12 cellular contexts compared by ENCODE assay signal in the genomic region with DNA sequence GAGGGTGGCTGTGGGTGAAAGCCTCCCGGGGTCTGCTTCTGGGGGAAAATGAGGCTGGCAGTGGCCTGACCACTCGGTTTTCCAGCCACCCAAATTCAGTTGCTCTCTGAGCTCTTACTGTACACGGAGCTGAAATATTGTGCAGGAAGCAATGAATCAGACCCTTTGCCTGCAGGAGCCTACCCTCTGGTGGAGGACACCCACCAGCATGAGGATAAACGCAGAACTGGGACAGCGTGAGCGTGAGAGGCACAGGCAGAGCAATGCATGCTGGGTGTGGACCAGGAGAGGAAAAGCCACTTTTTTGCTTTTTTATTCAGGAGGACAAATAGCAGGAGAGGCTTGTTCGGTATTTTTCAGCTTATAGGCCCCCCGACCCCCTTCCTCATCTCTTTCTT.
DNase-seq lines count a peak whose midpoint lies in the region; ATAC-seq and TF ChIP-seq lines count a peak whose summit lies in the region.
"Had no signal": no experiment of that assay in that cellular context is flagged by ENCODE, and none has a peak within 500 bp of the region (broad histone marks: within the 10 kb centered on the region; RNA-seq: fewer than 3 reads in every experiment).

No MANE protein-coding gene starts in this region.

- no peak for DNase-seq in CD14-positive monocyte (ENCODE audit: low spot score)
- DNase-seq in NB4 (ENCODE audit: low read depth): no peak
- no peak for DNase-seq in esophagus squamous epithelium (lab: John Stamatoyannopoulos, UW)
- DNase-seq in putamen (ENCODE audit: low spot score): peak; percentile 41
- DNase-seq in hepatic stellate cell (ENCODE audit: low spot score): no peak
- DNase-seq in NCI-H82 (lab: John Stamatoyannopoulos, UW): no peak
- DNase-seq: AML-193; NCI-H2029 treated with DMSO at 0.1 percent for 48 hours; nephron progenitor cell; stimulated activated CD4-positive, alpha-beta T cell treated with anti-CD3 and anti-CD28 coated beads, Interleukin-1b, Interleukin-23, amount 100 ng/mL, for 48 hours had no signal

- H3K9me3 Mint-ChIP-seq in CD14-positive monocyte: peaks cover 0 to 4% (median under 1%) of the 10 kb centered on the region in 7 donors
- H3K9me3 Mint-ChIP-seq: nephron progenitor cell had no signal

- no peaks in the 10 kb centered on the region for H3K36me3 Mint-ChIP-seq in CD14-positive monocyte

- no peaks in the 10 kb centered on the region for H3K36me3 ChIP-seq in esophagus squamous epithelium

- peak overlapping the region in 3 of 4 donors; percentile 60 to 85 (median 75) for H3K27ac ChIP-seq in esophagus squamous epithelium

- no peaks in the 10 kb centered on the region for H3K9me3 ChIP-seq in esophagus squamous epithelium

- H3K4me1 Mint-ChIP-seq in CD14-positive monocyte: peaks cover 71% of the 10 kb centered on the region

- WGBS in esophagus squamous epithelium, 2 donors: 71 to 76% methylated on average over 5 to 6 of the region's 8 CpGs

- H3K27me3 Mint-ChIP-seq in CD14-positive monocyte (ENCODE audit: low read depth in 3 of 3): peaks cover 0 to 11% (median 2%) of the 10 kb centered on the region in 3 donors

- intact Hi-C loops in CD14-positive monocyte (cut with micrococcal nuclease) (loop anchor here in 1 of 2 donors (2.0 to 5.0 kb wide), 2 partner anchors 42 to 45 kb away; no protein-coding TSS in a partner anchor), esophagus squamous epithelium (cut with DNase I) (no loop called here)

- peak overlapping the region in 1 of 2 donors; percentile 63 for H3K4me3 Mint-ChIP-seq in CD14-positive monocyte
- H3K4me3 Mint-ChIP-seq: nephron progenitor cell had no signal

- H3K4me1 ChIP-seq in esophagus squamous epithelium: peaks cover 6 to 46% (median 22%) of the 10 kb centered on the region in 3 donors

- TF ChIP-seq POLR2A in NB4 (IDR thresholded peaks at IDR 0.05; ENCODE audit: extremely low read depth, insufficient read length) (peak; percentile 20), esophagus squamous epithelium (IDR thresholded peaks at IDR 0.05) (no peak)

- H3K27ac Mint-ChIP-seq in CD14-positive monocyte: peak overlapping the region; percentile 82 to 95 (median 93)
- H3K27ac Mint-ChIP-seq: nephron progenitor cell had no signal

- ATAC-seq in HG02981 (IDR thresholded peaks at IDR 0.05; ENCODE audit: unreplicated experiment) (no peak), HG03571 (IDR thresholded peaks at IDR 0.05; ENCODE audit: unreplicated experiment) (no peak)

- peaks cover 0 to 7% (median 0%) of the 10 kb centered on the region in 4 donors for H3K27me3 ChIP-seq in esophagus squamous epithelium

- TF ChIP-seq CTCF in CD14-positive monocyte (IDR thresholded peaks at IDR 0.05) (no peak), NB4 (IDR thresholded peaks at IDR 0.05; ENCODE audit: low read depth, low read length) (peak; percentile 25), esophagus squamous epithelium (IDR thresholded peaks at IDR 0.05) (no peak)

- H3K4me3 ChIP-seq in NB4 (ENCODE audit: low read depth, low read length) (peak overlapping the region; percentile 57), esophagus squamous epithelium (no peak overlapping the region)
